17 cellular contexts compared by ENCODE assay signal in genomic region chr12:117120787-117121186, GRCh38. TPM values are rescaled to one million over a fixed set of nuclear protein-coding genes. Genes with fewer than 3 reads are reported as not detected.
A peak's percentile ranks its signal among the peaks of the same experiment; 100 is the strongest.
DNase-seq lines count a peak whose midpoint lies in the region; ATAC-seq and TF ChIP-seq lines count a peak whose summit lies in the region.
"Had no signal": no experiment of that assay in that cellular context is flagged by ENCODE, and none has a peak within 500 bp of the region (broad histone marks: within the 10 kb centered on the region; RNA-seq: fewer than 3 reads in every experiment).

No MANE protein-coding gene starts in this region.

- H3K4me3 Mint-ChIP-seq in chondrocyte (ENCODE audit: unreplicated experiment): no peak overlapping the region
- H3K4me3 Mint-ChIP-seq: activated naive CD8-positive, alpha-beta T cell treated with anti-CD3 and anti-CD28 coated beads, Interleukin-2, amount 10 ng/mL, durations not matched to agents 7 days and 5 days; naive thymus-derived CD4-positive, alpha-beta T cell had no signal

- H3K9me3 Mint-ChIP-seq in chondrocyte (ENCODE audit: low read depth): peaks cover 2% of the 10 kb centered on the region
- H3K9me3 Mint-ChIP-seq: activated naive CD8-positive, alpha-beta T cell treated with anti-CD3 and anti-CD28 coated beads, Interleukin-2, amount 10 ng/mL, durations not matched to agents 7 days and 5 days; naive thymus-derived CD4-positive, alpha-beta T cell had no signal

- H3K4me1 Mint-ChIP-seq in chondrocyte (ENCODE audit: low read depth): peaks cover 18% of the 10 kb centered on the region

- H3K4me1 ChIP-seq in BE2C: peaks cover 4% of the 10 kb centered on the region; the same call in 1 of the 2 replicates
- H3K4me1 ChIP-seq: foreskin keratinocyte, vagina had no signal

- no peaks in the 10 kb centered on the region for H3K36me3 Mint-ChIP-seq in chondrocyte (ENCODE audit: low read depth)
- H3K36me3 Mint-ChIP-seq: activated naive CD8-positive, alpha-beta T cell treated with anti-CD3 and anti-CD28 coated beads, Interleukin-2, amount 10 ng/mL, durations not matched to agents 7 days and 5 days; naive thymus-derived CD4-positive, alpha-beta T cell had no signal

- no peak for TF ChIP-seq CTCF in BE2C (IDR thresholded peaks at IDR 0.05; ENCODE audit: low read depth, low read length)
- no peak for TF ChIP-seq CTCF in NB4 (IDR thresholded peaks at IDR 0.05; ENCODE audit: low read depth, low read length)
- TF ChIP-seq CTCF in chondrocyte (IDR thresholded peaks at IDR 0.05): no peak

- TF ChIP-seq POLR2A in NB4 (IDR thresholded peaks at IDR 0.05; ENCODE audit: extremely low read depth, insufficient read length): no peak

- ATAC-seq in SK-N-SH treated with all-trans-retinoic acid at 6 μM for 48 hours (no peak), GM18868 (IDR thresholded peaks at IDR 0.05; ENCODE audit: unreplicated experiment) (no peak)
- ATAC-seq: foreskin keratinocyte; naive thymus-derived CD4-positive, alpha-beta T cell had no signal

- H3K27me3 ChIP-seq in BE2C: no peaks in the 10 kb centered on the region
- H3K27me3 ChIP-seq: brain microvascular endothelial cell, foreskin keratinocyte, vagina had no signal

- H3K9me3 ChIP-seq in BE2C: no peaks in the 10 kb centered on the region
- H3K9me3 ChIP-seq: vagina had no signal

- H3K4me3 ChIP-seq in BE2C (ENCODE audit: low read depth, low read length) (no peak overlapping the region), NB4 (ENCODE audit: low read depth, low read length) (no peak overlapping the region)
- H3K4me3 ChIP-seq: vagina had no signal

- no peaks in the 10 kb centered on the region for H3K36me3 ChIP-seq in BE2C
- H3K36me3 ChIP-seq: brain microvascular endothelial cell, vagina had no signal

- H3K27me3 Mint-ChIP-seq in chondrocyte (ENCODE audit: low read depth): no peaks in the 10 kb centered on the region
- H3K27me3 Mint-ChIP-seq: activated naive CD8-positive, alpha-beta T cell treated with anti-CD3 and anti-CD28 coated beads, Interleukin-2, amount 10 ng/mL, durations not matched to agents 7 days and 5 days; naive thymus-derived CD4-positive, alpha-beta T cell had no signal

- peak; percentile 60 for DNase-seq in BE2C
- peak; percentile 67 for DNase-seq in NB4 (ENCODE audit: low read depth)
- DNase-seq in NCI-H446 treated with DMSO at 0.1 percent for 48 hours (lab: John Stamatoyannopoulos, UW): peak; percentile 94
- DNase-seq in chondrocyte (ENCODE audit: low spot score): peak; percentile 36
- DNase-seq in HT-29 (ENCODE audit: low spot score): no peak
- DNase-seq in stimulated activated CD4-positive, alpha-beta T cell treated with anti-CD3 and anti-CD28 coated beads, Interleukin-4, amount 100 ng/mL, for 4 hours: no peak
- DNase-seq: activated naive CD8-positive, alpha-beta T cell treated with anti-CD3 and anti-CD28 coated beads, Interleukin-2, amount 10 ng/mL, durations not matched to agents 7 days and 5 days; brain microvascular endothelial cell; foreskin keratinocyte; kidney; naive thymus-derived CD4-positive, alpha-beta T cell; stimulated activated CD4-positive, alpha-beta T cell treated with anti-CD3 and anti-CD28 coated beads, Interleukin-4, amount 100 ng/mL, for 1 hour had no signal

- H3K27ac Mint-ChIP-seq in chondrocyte (ENCODE audit: unreplicated experiment): no peak overlapping the region
- H3K27ac Mint-ChIP-seq: activated naive CD8-positive, alpha-beta T cell treated with anti-CD3 and anti-CD28 coated beads, Interleukin-2, amount 10 ng/mL, durations not matched to agents 7 days and 5 days; naive thymus-derived CD4-positive, alpha-beta T cell; progenitor cell of endocrine pancreas had no signal

TF ChIP-seq in SK-N-SH treated with all-trans-retinoic acid at 6 μM for 48 hours, 23 proteins besides CTCF, POLR2A, EP300 and RAD21:
- TF ChIP-seq GLIS3 (CRISPR knock-in tag; IDR thresholded peaks at IDR 0.05) (no peak), BACH2 (CRISPR knock-in tag; IDR thresholded peaks at IDR 0.05; ENCODE audit: borderline replicate concordance) (no peak), ZC3H10 (CRISPR knock-in tag; IDR thresholded peaks at IDR 0.05) (no peak)

RNA-seq across cellular contexts. Expression of gene TESC, which starts 21.6 kb away (rescaled TPM):
- polyA plus RNA-seq in BE2C (2012; ENCODE audit: insufficient read depth, insufficient read length, low read depth): not detected
- not detected in 3 replicates for total RNA-seq in chondrocyte
- total RNA-seq in HT-29 (2014; rRNA removed; shearing (Covaris generic)): 287 and 301 TPM in 2 replicates
- total RNA-seq: foreskin keratinocyte, LHCN-M2 had no signal

Comparison
In these comparisons a context has a peak if more than half of its experiments do, and no peak if none do; other contexts are left out.
1. DNase-seq: peak in BE2C (single experiment), NB4 (single experiment), NCI-H446 treated with DMSO at 0.1 percent for 48 hours (single experiment) and chondrocyte (single experiment); none in HT-29 (single experiment) and stimulated activated CD4-positive, alpha-beta T cell treated with anti-CD3 and anti-CD28 coated beads, Interleukin-4, amount 100 ng/mL, for 4 hours (0 of 2).
2. RNA of gene TESC, which starts 21.6 kb away (total RNA-seq): 287 to 301 TPM in HT-29; not detected in chondrocyte; every median in the first group is over 100 times any median in the second.